In the genomic region with DNA sequence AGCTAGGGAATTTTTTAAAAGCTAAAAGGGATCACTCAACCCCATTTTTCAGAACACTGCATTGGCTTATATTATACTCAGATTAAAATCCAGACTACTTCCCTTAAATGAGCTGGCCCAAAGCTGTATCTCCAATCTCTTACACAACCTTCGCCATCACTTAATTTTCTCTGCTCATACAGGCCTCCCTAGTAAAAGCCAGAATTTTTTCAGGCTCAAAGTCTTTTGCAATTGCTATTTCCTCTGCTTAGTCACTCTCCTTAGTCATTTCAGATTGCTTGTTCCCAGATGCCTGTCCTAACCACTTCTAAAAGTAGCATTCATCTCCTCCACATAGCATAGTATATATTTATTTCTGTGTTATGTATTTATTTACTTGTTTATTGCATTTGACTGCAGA, we compare ENCODE assay signal across 15 cellular contexts.
DNase-seq lines count a peak whose midpoint lies in the region; ATAC-seq and TF ChIP-seq lines count a peak whose summit lies in the region.
"Had no signal": no experiment of that assay in that cellular context is flagged by ENCODE, and none has a peak within 500 bp of the region (broad histone marks: within the 10 kb centered on the region; RNA-seq: fewer than 3 reads in every experiment).

No MANE protein-coding gene starts in this region.

- H3K4me3 ChIP-seq in upper lobe of left lung = no peak overlapping the region

- no peak overlapping the region for H3K4me3 Mint-ChIP-seq in WTC11
- H3K4me3 Mint-ChIP-seq: activated CD8-positive, alpha-beta T cell treated with anti-CD3 and anti-CD28 coated beads, Interleukin-2, amount 10 ng/mL, durations not matched to agents 7 days and 5 days; activated naive CD8-positive, alpha-beta T cell; naive thymus-derived CD4-positive, alpha-beta T cell; stimulated activated effector memory CD8-positive, alpha-beta T cell treated with anti-CD3 and anti-CD28 coated beads, Interleukin-12 subunit alpha, Interleukin-12 subunit beta, amount 100 ng/mL, for 72 hours had no signal

- POLR2A ChIA-PET in WTC11 (lab: Charles Lee) = no interaction called here

- 68 to 84% methylated on average over 1 of the region's 1 CpG for WGBS in upper lobe of left lung, 2 donors

- no peak for TF ChIP-seq EP300 in upper lobe of left lung (IDR thresholded peaks at IDR 0.05)

- H3K4me1 Mint-ChIP-seq in WTC11 = peaks cover under 1% of the 10 kb centered on the region; the same call in 1 of the 2 replicates
- H3K4me1 Mint-ChIP-seq: naive thymus-derived CD4-positive, alpha-beta T cell; stimulated activated effector memory CD8-positive, alpha-beta T cell treated with anti-CD3 and anti-CD28 coated beads, Interleukin-12 subunit alpha, Interleukin-12 subunit beta, amount 100 ng/mL, for 72 hours had no signal

- no peak overlapping the region for H3K27ac ChIP-seq in upper lobe of left lung
- H3K27ac ChIP-seq: KMS-11 had no signal

- DNase-seq in A172 (ENCODE audit: low spot score) (peak; percentile 78), HT1080 (ENCODE audit: low read depth) (peak; percentile 91), amniotic epithelial cell (ENCODE audit: low read depth) (peak; percentile 97), glomerular visceral epithelial cell (ENCODE audit: extremely low spot score) (peak; percentile 31), WTC11 (ENCODE audit: low spot score) (no peak), upper lobe of left lung (no peak)
- DNase-seq: activated CD8-positive, alpha-beta T cell treated with anti-CD3 and anti-CD28 coated beads, Interleukin-2, amount 10 ng/mL, durations not matched to agents 7 days and 5 days; effector CD8-positive, alpha-beta T cell; naive thymus-derived CD4-positive, alpha-beta T cell; NCI-H446 treated with DMSO at 0.1 percent for 48 hours had no signal

- no peak overlapping the region for H3K27ac Mint-ChIP-seq in WTC11
- H3K27ac Mint-ChIP-seq: activated CD8-positive, alpha-beta T cell treated with anti-CD3 and anti-CD28 coated beads, Interleukin-2, amount 10 ng/mL, durations not matched to agents 7 days and 5 days; activated naive CD8-positive, alpha-beta T cell; naive thymus-derived CD4-positive, alpha-beta T cell; stimulated activated effector memory CD8-positive, alpha-beta T cell treated with anti-CD3 and anti-CD28 coated beads, Interleukin-12 subunit alpha, Interleukin-12 subunit beta, amount 100 ng/mL, for 72 hours had no signal

- no peaks in the 10 kb centered on the region for H3K36me3 ChIP-seq in upper lobe of left lung

- CTCF ChIA-PET in WTC11 (lab: Charles Lee) = no interaction called here

- no peaks in the 10 kb centered on the region for H3K9me3 ChIP-seq in upper lobe of left lung

- ATAC-seq in HG03354 (IDR thresholded peaks at IDR 0.05; ENCODE audit: poor library complexity, severe bottlenecking, unreplicated experiment) = no peak
- ATAC-seq in WTC11 = no peak
- no peak for ATAC-seq in upper lobe of left lung (ENCODE audit: low FRiP score in 2 of 2)
- ATAC-seq in HG03095 (IDR thresholded peaks at IDR 0.05; ENCODE audit: unreplicated experiment) = no peak
- ATAC-seq: activated CD8-positive, alpha-beta T cell treated with anti-CD3 and anti-CD28 coated beads, Interleukin-2, amount 10 ng/mL, durations not matched to agents 7 days and 5 days; naive thymus-derived CD4-positive, alpha-beta T cell; stimulated activated effector memory CD8-positive, alpha-beta T cell treated with anti-CD3 and anti-CD28 coated beads, Interleukin-12 subunit alpha, Interleukin-12 subunit beta, amount 100 ng/mL, for 72 hours had no signal

- H3K4me1 ChIP-seq in upper lobe of left lung = no peaks in the 10 kb centered on the region

- no peaks in the 10 kb centered on the region for H3K27me3 ChIP-seq in upper lobe of left lung

- no peak for TF ChIP-seq POLR2A in upper lobe of left lung (IDR thresholded peaks at IDR 0.05)

- TF ChIP-seq CTCF in WTC11 (IDR thresholded peaks at IDR 0.05) (no peak), upper lobe of left lung (IDR thresholded peaks at IDR 0.05) (no peak)

- H3K27me3 Mint-ChIP-seq in WTC11 (ENCODE audit: low read depth) = no peaks in the 10 kb centered on the region
- H3K27me3 Mint-ChIP-seq: activated naive CD8-positive, alpha-beta T cell; naive thymus-derived CD4-positive, alpha-beta T cell had no signal

- no peaks in the 10 kb centered on the region for H3K36me3 Mint-ChIP-seq in WTC11
- H3K36me3 Mint-ChIP-seq: activated naive CD8-positive, alpha-beta T cell; naive thymus-derived CD4-positive, alpha-beta T cell; stimulated activated effector memory CD8-positive, alpha-beta T cell treated with anti-CD3 and anti-CD28 coated beads, Interleukin-12 subunit alpha, Interleukin-12 subunit beta, amount 100 ng/mL, for 72 hours had no signal

- peaks cover 7% of the 10 kb centered on the region for H3K9me3 Mint-ChIP-seq in WTC11

TF ChIP-seq in WTC11, 78 proteins besides CTCF, POLR2A, EP300 and RAD21:
- no peak for TF ChIP-seq PRRX2 (CRISPR knock-in tag; IDR thresholded peaks at IDR 0.05)
- TF ChIP-seq GTF2I (CRISPR knock-in tag; conservative IDR thresholded peaks at IDR 0.05) = no peak
- TF ChIP-seq, protein P1, sequence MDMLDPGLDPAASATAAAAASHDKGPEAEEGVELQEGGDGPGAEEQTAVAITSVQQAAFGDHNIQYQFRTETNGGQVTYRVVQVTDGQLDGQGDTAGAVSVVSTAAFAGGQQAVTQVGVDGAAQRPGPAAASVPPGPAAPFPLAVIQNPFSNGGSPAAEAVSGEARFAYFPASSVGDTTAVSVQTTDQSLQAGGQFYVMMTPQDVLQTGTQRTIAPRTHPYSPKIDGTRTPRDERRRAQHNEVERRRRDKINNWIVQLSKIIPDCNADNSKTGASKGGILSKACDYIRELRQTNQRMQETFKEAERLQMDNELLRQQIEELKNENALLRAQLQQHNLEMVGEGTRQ (CRISPR knock-in tag; IDR thresholded peaks at IDR 0.05) = no peak
- no peak for TF ChIP-seq NR3C1 (CRISPR knock-in tag; conservative IDR thresholded peaks at IDR 0.05; ENCODE audit: low read depth)
- no peak for TF ChIP-seq ARID4B (CRISPR knock-in tag; IDR thresholded peaks at IDR 0.05; ENCODE audit: borderline replicate concordance)
- TF ChIP-seq ETV6 (CRISPR knock-in tag; IDR thresholded peaks at IDR 0.05) = no peak
- no peak for TF ChIP-seq CBFB (CRISPR knock-in tag; IDR thresholded peaks at IDR 0.05; ENCODE audit: low read depth)
- TF ChIP-seq NFE2L1 (CRISPR knock-in tag; IDR thresholded peaks at IDR 0.05) = no peak

Comparison
In these comparisons a context has a peak if more than half of its experiments do, and no peak if none do; other contexts are left out.
1. DNase-seq: peak in A172 (single experiment), HT1080 (single experiment), amniotic epithelial cell (single experiment) and glomerular visceral epithelial cell (single experiment); none in WTC11 (single experiment) and upper lobe of left lung (0 of 2).